In the genomic region with DNA sequence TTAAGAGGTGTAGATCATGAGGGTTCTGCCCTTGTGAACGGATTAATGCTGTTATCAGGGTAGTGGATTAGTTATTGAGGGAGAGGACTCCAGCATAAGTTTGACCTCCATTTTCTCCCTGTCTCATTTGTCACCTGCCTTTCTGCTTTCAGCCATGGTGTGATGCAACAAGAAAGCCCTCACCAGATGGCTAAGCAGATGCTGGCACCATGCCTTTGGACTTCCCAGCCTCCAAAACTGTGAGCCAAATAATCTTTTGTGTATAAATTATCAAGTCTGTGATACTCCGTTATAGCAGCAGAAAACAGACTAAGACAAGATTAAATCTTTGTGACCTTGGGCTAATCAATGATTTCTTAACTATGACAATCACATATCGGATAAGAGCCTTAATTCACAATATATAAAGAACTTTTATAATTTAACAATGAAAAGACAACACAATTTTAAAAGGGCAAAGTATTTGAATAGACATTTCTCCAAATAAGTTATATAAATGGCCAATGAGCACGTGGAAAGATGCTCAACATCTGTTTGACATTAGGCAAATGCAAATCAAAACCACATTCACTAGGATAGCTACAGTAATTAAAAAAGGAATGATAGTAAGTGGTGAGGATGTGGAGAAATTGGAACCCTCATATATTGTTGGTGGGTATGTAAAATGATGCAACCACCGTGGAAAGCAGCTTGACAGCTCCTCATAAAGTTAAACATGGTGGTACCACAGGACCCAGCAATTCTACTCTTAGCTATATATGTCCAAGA, we compare ENCODE assay signal across 27 cellular contexts. TPM values are rescaled to one million over a fixed set of nuclear protein-coding genes. Genes with fewer than 3 reads are reported as not detected.
DNase-seq lines count a peak whose midpoint lies in the region; ATAC-seq and TF ChIP-seq lines count a peak whose summit lies in the region.
"Had no signal": no experiment of that assay in that cellular context is flagged by ENCODE, and none has a peak within 500 bp of the region (broad histone marks: within the 10 kb centered on the region; RNA-seq: fewer than 3 reads in every experiment).

No MANE protein-coding gene starts in this region.

- TF ChIP-seq CTCF in BE2C (IDR thresholded peaks at IDR 0.05; ENCODE audit: low read depth, low read length) (no peak), fibroblast of villous mesenchyme (IDR thresholded peaks at IDR 0.05; ENCODE audit: insufficient read depth, low read depth, low read length) (no peak)

- H3K4me1 ChIP-seq in BE2C: peaks cover 9% of the 10 kb centered on the region

- no peaks in the 10 kb centered on the region for H3K36me3 ChIP-seq in BE2C
- H3K36me3 ChIP-seq: brain microvascular endothelial cell, gastroesophageal sphincter, prostate gland had no signal

- H3K27me3 ChIP-seq in BE2C: no peaks in the 10 kb centered on the region
- H3K27me3 ChIP-seq: gastroesophageal sphincter, hepatocyte, testis had no signal

- DNase-seq in BE2C (peak; percentile 60), EH (ENCODE audit: low read depth) (peak; percentile 62), RPMI7951 (ENCODE audit: low read depth) (peak; percentile 68), fibroblast of villous mesenchyme (ENCODE audit: low read depth) (peak; percentile 14), posterior vena cava (ENCODE audit: low spot score) (no peak)
- DNase-seq: activated CD4-positive, alpha-beta T cell treated with anti-CD3 and anti-CD28 coated beads, Interleukin-2, amount 10 ng/mL, durations not matched to agents 7 days and 5 days; activated T-cell treated with anti-CD3 and anti-CD28 coated beads, Interleukin-2, amount 50 U/mL, for 24 hours; brain microvascular endothelial cell; CD4-positive, alpha-beta memory T cell; effector CD8-positive, alpha-beta T cell; left colon; mesenchymal stem cell; NCI-H1105 treated with DMSO at 0.1 percent for 48 hours; NCI-H2081; NCI-H345; SHP77 treated with DMSO at 0.1 percent for 48 hours; stimulated activated naive CD8-positive, alpha-beta T cell treated with anti-CD3 and anti-CD28 coated beads, Interleukin-15, Interleukin-2, amounts not matched to agents 100 U/mL and 50 U/mL, for 24 hours; SW 1271; T-helper 9 cell; testis had no signal

- no peaks in the 10 kb centered on the region for H3K9me3 ChIP-seq in BE2C
- H3K9me3 ChIP-seq: gastroesophageal sphincter, prostate gland, testis had no signal

- H3K4me3 ChIP-seq in BE2C (ENCODE audit: low read depth, low read length): no peak overlapping the region
- H3K4me3 ChIP-seq in fibroblast of villous mesenchyme (ENCODE audit: low read depth, low read length): no peak overlapping the region
- H3K4me3 ChIP-seq: gastroesophageal sphincter, hepatocyte, PC-9, prostate gland, testis had no signal

- ATAC-seq in HG02571 (IDR thresholded peaks at IDR 0.05; ENCODE audit: unreplicated experiment) (no peak), HG03108 (IDR thresholded peaks at IDR 0.05; ENCODE audit: unreplicated experiment) (no peak)
- ATAC-seq: gastroesophageal sphincter; left colon; stimulated activated naive CD8-positive, alpha-beta T cell treated with anti-CD3 and anti-CD28 coated beads, Interleukin-15, Interleukin-2, amounts not matched to agents 100 U/mL and 50 U/mL, for 24 hours; WTC11 had no signal

- intact Hi-C loops in posterior vena cava (cut with DNase I): no loop called here

RNA-seq across cellular contexts. Expression of a gene that starts 45.3 kb away (rescaled TPM):
- polyA plus RNA-seq in BE2C (2012; ENCODE audit: insufficient read depth, insufficient read length, low read depth): 50.2 TPM
- 43.7 and 55.2 TPM in 2 replicates for total RNA-seq in RPMI7951 (2014; rRNA removed; shearing (Covaris generic))
- total RNA-seq in fibroblast of villous mesenchyme (26.7 and 47.5 TPM in 2 replicates), posterior vena cava (10 to 100 TPM; 71.4 to 72.7 TPM)
